ENCODE assay signal across 25 cellular contexts in the genomic region with DNA sequence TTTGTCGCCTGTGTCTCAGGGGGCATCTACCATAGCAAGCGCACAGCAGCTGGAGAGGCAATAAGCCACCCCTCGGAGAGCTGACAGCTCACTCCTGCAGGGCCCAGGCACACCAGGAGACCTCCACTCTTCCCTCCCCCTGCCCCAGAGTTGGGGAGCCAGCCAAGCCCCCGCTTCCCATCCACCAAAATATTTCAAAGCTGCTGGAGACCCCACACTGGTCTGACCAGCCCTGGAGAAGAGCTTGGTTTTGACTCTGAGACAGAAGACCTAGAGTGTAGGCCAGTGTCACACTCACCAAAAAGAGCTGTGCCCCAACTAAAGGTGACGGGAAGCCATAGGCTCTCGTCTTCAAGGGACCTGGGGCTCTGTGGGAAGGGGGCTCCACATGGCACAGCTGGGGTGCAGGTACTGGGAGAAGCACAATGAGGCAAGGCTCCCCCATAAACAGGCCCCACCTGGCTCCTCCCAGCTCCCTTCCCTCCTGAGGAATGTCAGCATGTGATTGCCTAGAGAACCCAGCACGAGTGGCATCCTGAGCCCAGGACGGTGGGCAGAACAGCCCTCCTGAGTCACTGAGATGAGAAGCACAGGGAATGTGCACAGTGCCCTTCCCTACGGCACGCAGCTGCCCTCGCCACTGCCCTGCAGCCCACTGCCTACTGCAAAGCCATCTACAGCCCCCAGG. TPM values are rescaled to one million over a fixed set of nuclear protein-coding genes. Genes with fewer than 3 reads are reported as not detected.
DNase-seq lines count a peak whose midpoint lies in the region; ATAC-seq, FAIRE-seq and TF ChIP-seq lines count a peak whose summit lies in the region.
"Had no signal": no experiment of that assay in that cellular context is flagged by ENCODE, and none has a peak within 500 bp of the region (broad histone marks: within the 10 kb centered on the region; RNA-seq: fewer than 3 reads in every experiment).

No MANE protein-coding gene starts in this region.

- no peaks in the 10 kb centered on the region for H3K36me3 ChIP-seq in kidney (ENCODE audit: control insufficient read depth in 1 of 2, insufficient read depth in 2 of 2, low read length in 2 of 2)
- no peaks in the 10 kb centered on the region for H3K36me3 ChIP-seq in MG63
- H3K36me3 ChIP-seq: gastrocnemius medialis, transverse colon had no signal

- no peak for TF ChIP-seq CTCF in kidney (IDR thresholded peaks at IDR 0.05; ENCODE audit: borderline replicate concordance, extremely low read depth, insufficient read depth)

- no peak overlapping the region for H3K4me3 ChIP-seq in kidney (ENCODE audit: low read length in 2 of 2)
- no peak overlapping the region for H3K4me3 ChIP-seq in MG63
- H3K4me3 ChIP-seq: body of pancreas, gastrocnemius medialis, psoas muscle, transverse colon had no signal

- H3K9me3 ChIP-seq in kidney (ENCODE audit: control insufficient read depth in 1 of 2, low read length in 2 of 2) (no peaks in the 10 kb centered on the region), MG63 (no peaks in the 10 kb centered on the region)
- H3K9me3 ChIP-seq: body of pancreas, gastrocnemius medialis, psoas muscle, transverse colon had no signal

- no peak for FAIRE-seq in kidney (lab: Jason Lieb, UNC)
- FAIRE-seq: A204.1, GM18507 had no signal

- no peaks in the 10 kb centered on the region for H3K9me3 Mint-ChIP-seq in activated T-cell treated with anti-CD3 and anti-CD28 coated beads, Interleukin-2, amount 50 U/mL, for 4 hours
- H3K9me3 Mint-ChIP-seq: activated naive CD4-positive, alpha-beta T cell treated with anti-CD3 and anti-CD28 coated beads for 36 hours; CD14-positive monocyte; naive thymus-derived CD4-positive, alpha-beta T cell; stimulated activated memory B cell treated with anti-CD40 and anti-IgM and Interleukin-4, amounts not matched to agents 10 μg/mL and 1 μg/mL and 100 μg/mL, for 72 hours; T-cell had no signal

- no peak overlapping the region for H3K4me3 Mint-ChIP-seq in activated T-cell treated with anti-CD3 and anti-CD28 coated beads, Interleukin-2, amount 50 U/mL, for 4 hours
- H3K4me3 Mint-ChIP-seq: activated naive CD4-positive, alpha-beta T cell treated with anti-CD3 and anti-CD28 coated beads for 36 hours; CD14-positive monocyte; naive thymus-derived CD4-positive, alpha-beta T cell; stimulated activated memory B cell treated with anti-CD40 and anti-IgM and Interleukin-4, amounts not matched to agents 10 μg/mL and 1 μg/mL and 100 μg/mL, for 72 hours; T-cell had no signal

- H3K9ac ChIP-seq in kidney (ENCODE audit: low read length in 2 of 2), result no peak overlapping the region

- H3K27me3 Mint-ChIP-seq in activated T-cell treated with anti-CD3 and anti-CD28 coated beads, Interleukin-2, amount 50 U/mL, for 4 hours (ENCODE audit: low read depth), result no peaks in the 10 kb centered on the region
- H3K27me3 Mint-ChIP-seq: stimulated activated memory B cell treated with anti-CD40 and anti-IgM and Interleukin-4, amounts not matched to agents 10 μg/mL and 1 μg/mL and 100 μg/mL, for 72 hours; T-cell had no signal

- peaks cover 0 to 3% of the 10 kb centered on the region in 2 donors for H3K4me1 ChIP-seq in kidney (ENCODE audit: control insufficient read depth in 1 of 2, insufficient read depth in 1 of 2, low read depth in 1 of 2, low read length in 2 of 2)
- H3K4me1 ChIP-seq: psoas muscle had no signal

- no peaks in the 10 kb centered on the region for H3K36me3 Mint-ChIP-seq in activated T-cell treated with anti-CD3 and anti-CD28 coated beads, Interleukin-2, amount 50 U/mL, for 4 hours (ENCODE audit: insufficient read depth)
- H3K36me3 Mint-ChIP-seq: CD14-positive monocyte; naive thymus-derived CD4-positive, alpha-beta T cell; stimulated activated memory B cell treated with anti-CD40 and anti-IgM and Interleukin-4, amounts not matched to agents 10 μg/mL and 1 μg/mL and 100 μg/mL, for 72 hours; T-cell had no signal

- no peak overlapping the region for H3K27ac ChIP-seq in kidney (ENCODE audit: low read depth in 2 of 2, low read length in 2 of 2)
- H3K27ac ChIP-seq: body of pancreas, epithelial cell of prostate, gastrocnemius medialis, psoas muscle, transverse colon, VCaP had no signal

- peaks cover 3% of the 10 kb centered on the region for H3K4me1 Mint-ChIP-seq in activated T-cell treated with anti-CD3 and anti-CD28 coated beads, Interleukin-2, amount 50 U/mL, for 4 hours (ENCODE audit: low read depth)

- ATAC-seq in activated T-cell treated with anti-CD3 and anti-CD28 coated beads, Interleukin-2, amount 50 U/mL, for 4 hours, result no peak
- ATAC-seq: body of pancreas; gastrocnemius medialis; naive thymus-derived CD4-positive, alpha-beta T cell; psoas muscle; stimulated activated memory B cell treated with anti-CD40 and anti-IgM and Interleukin-4, amounts not matched to agents 10 μg/mL and 1 μg/mL and 100 μg/mL, for 72 hours; T-cell had no signal

- DNase-seq in activated T-cell treated with anti-CD3 and anti-CD28 coated beads, Interleukin-2, amount 50 U/mL, for 1 hour, result peak; percentile 11
- DNase-seq in activated T-cell treated with anti-CD3 and anti-CD28 coated beads, Interleukin-2, amount 50 U/mL, for 4 hours, result no peak
- DNase-seq in SW480 (ENCODE audit: low spot score) (peak; percentile 52), kidney (peak; percentile 30), MG63 (no peak), DMS79 (lab: John Stamatoyannopoulos, UW) (no peak), DMS53 (lab: John Stamatoyannopoulos, UW) (no peak)
- peak; percentile 15 for DNase-seq in stimulated activated CD8-positive, alpha-beta memory T cell treated with anti-CD3 and anti-CD28 coated beads, Interleukin-4, amount 100 ng/mL, for 48 hours
- DNase-seq: activated naive CD4-positive, alpha-beta T cell treated with anti-CD3 and anti-CD28 coated beads for 36 hours; body of pancreas; cortex of kidney; gastrocnemius medialis; Karpas-422; NCI-H1436 treated with DMSO at 0.1 percent for 48 hours; stimulated activated CD4-positive, alpha-beta T cell treated with anti-CD3 and anti-CD28 coated beads, Interleukin-12 subunit alpha, Interleukin-12 subunit beta, amount 100 ng/mL, for 4 hours; transverse colon had no signal

- no peaks in the 10 kb centered on the region for H3K27me3 ChIP-seq in MG63
- H3K27me3 ChIP-seq: body of pancreas, gastrocnemius medialis, transverse colon had no signal

- intact Hi-C loops in kidney (cut with DNase I), result no loop called here

RNA-seq across cellular contexts. Expression of a gene that starts 5.8 kb away (rescaled TPM):
- 1 to 10 TPM in 1 of 3 donors, under 1 TPM in 2; 0.61 to 1.3 (median 0.99) TPM for total RNA-seq in activated T-cell treated with anti-CD3 and anti-CD28 coated beads, Interleukin-2, amount 50 U/mL, for 4 hours
- 5.7 TPM for total RNA-seq in kidney
- 3.7 TPM for polyA plus RNA-seq in kidney (ENCODE audit: insufficient read depth, low read depth, low replicate concordance)
- 10.5 and 12.8 TPM in 2 replicates for total RNA-seq in MG63 (2014; rRNA removed; shearing (Covaris generic); ENCODE audit: low replicate concordance)
- polyA plus RNA-seq: naive thymus-derived CD4-positive, alpha-beta T cell had no signal

Comparison
In these comparisons a context has a peak if more than half of its experiments do, and no peak if none do; other contexts are left out.
1. DNase-seq: peak in activated T-cell treated with anti-CD3 and anti-CD28 coated beads, Interleukin-2, amount 50 U/mL, for 1 hour (single experiment), SW480 (single experiment), kidney (single experiment) and stimulated activated CD8-positive, alpha-beta memory T cell treated with anti-CD3 and anti-CD28 coated beads, Interleukin-4, amount 100 ng/mL, for 48 hours (single experiment); none in activated T-cell treated with anti-CD3 and anti-CD28 coated beads, Interleukin-2, amount 50 U/mL, for 4 hours (single experiment), MG63 (single experiment), DMS79 (single experiment) and DMS53 (single experiment).